ENCODE assay signal across 19 cellular contexts in genomic region chr10:29857843-29858242, GRCh38.
A peak's percentile ranks its signal among the peaks of the same experiment; 100 is the strongest.
DNase-seq lines count a peak whose midpoint lies in the region; ATAC-seq, FAIRE-seq and TF ChIP-seq lines count a peak whose summit lies in the region.
"Had no signal": no experiment of that assay in that cellular context is flagged by ENCODE, and none has a peak within 500 bp of the region (broad histone marks: within the 10 kb centered on the region; RNA-seq: fewer than 3 reads in every experiment).

No MANE protein-coding gene starts in this region.

- H4K20me1 ChIP-seq in astrocyte (ENCODE audit: insufficient read depth, low read length), result no peaks in the 10 kb centered on the region

- H3K79me2 ChIP-seq in astrocyte (ENCODE audit: insufficient read depth, low read length), result no peaks in the 10 kb centered on the region

- no peak overlapping the region for H3K27ac ChIP-seq in astrocyte (ENCODE audit: low read depth, low read length)
- peak overlapping the region; percentile 67 for H3K27ac ChIP-seq in mesenchymal stem cell (ENCODE audit: low read length, poor library complexity, severe bottlenecking)
- peak overlapping the region; percentile 78 to 85 (median 84) for H3K27ac ChIP-seq in gastrocnemius medialis
- H3K27ac ChIP-seq in CD4-positive, alpha-beta T cell (ENCODE audit: low read depth, low read length), result no peak overlapping the region
- no peak overlapping the region for H3K27ac ChIP-seq in WERI-Rb-1
- H3K27ac ChIP-seq: tibial nerve had no signal

- H3K4me2 ChIP-seq in astrocyte (ENCODE audit: low read length) (peak overlapping the region; percentile 35), mesenchymal stem cell (ENCODE audit: low read length, poor library complexity, severe bottlenecking) (no peak overlapping the region)

- H4K91ac ChIP-seq in mesenchymal stem cell (ENCODE audit: low read length), result peak overlapping the region; percentile 90

- H3K4me3 ChIP-seq in Caco-2 (ENCODE audit: low read depth, low read length), result no peak overlapping the region
- H3K4me3 ChIP-seq in astrocyte (ENCODE audit: insufficient read depth, low read depth, low read length), result no peak overlapping the region
- no peak overlapping the region for H3K4me3 ChIP-seq in mesenchymal stem cell (ENCODE audit: insufficient read depth in 1 of 2, low read depth in 1 of 2, low read length in 2 of 2)
- H3K4me3 ChIP-seq in gastrocnemius medialis, result peak overlapping the region in 1 of 4 donors; percentile 37
- H3K4me3 ChIP-seq in WERI-Rb-1 (ENCODE audit: low read depth, low read length), result no peak overlapping the region
- H3K4me3 ChIP-seq: adrenal gland, mucosa of descending colon, tibial nerve had no signal

- CTCF ChIA-PET in Caco-2 (lab: Charles Lee), result interaction anchor here (0.9 to 1.6 kb wide), 6 partner anchors 18 to 345 kb away, joined by 3 to 9 read pairs (median 3); no protein-coding TSS in a partner anchor
- CTCF ChIA-PET in CD4-positive, alpha-beta T cell (lab: Charles Lee), result no interaction called here

- no peak overlapping the region for H2AFZ ChIP-seq in astrocyte (ENCODE audit: low read depth, low read length)
- H2AFZ ChIP-seq in mesenchymal stem cell (ENCODE audit: low read depth, low read length), result no peak overlapping the region

- no peaks in the 10 kb centered on the region for H3K27me3 ChIP-seq in Caco-2 (replicated peaks; ENCODE audit: control insufficient read depth, insufficient read depth, low read length)
- H3K27me3 ChIP-seq in astrocyte (ENCODE audit: insufficient read depth, low read length), result no peaks in the 10 kb centered on the region
- H3K27me3 ChIP-seq in mesenchymal stem cell (ENCODE audit: control insufficient read depth in 1 of 2, insufficient read depth in 1 of 2, low read length in 2 of 2), result peaks cover 0 to 20% of the 10 kb centered on the region in 2 experiments
- H3K27me3 ChIP-seq in gastrocnemius medialis, result no peaks in the 10 kb centered on the region
- H3K27me3 ChIP-seq in CD4-positive, alpha-beta T cell (ENCODE audit: control insufficient read depth, insufficient read depth, low read length), result no peaks in the 10 kb centered on the region
- H3K27me3 ChIP-seq in WERI-Rb-1 (ENCODE audit: insufficient read depth, low read depth, severe bottlenecking), result no peaks in the 10 kb centered on the region
- H3K27me3 ChIP-seq: adrenal gland, tibial nerve had no signal

- no peaks in the 10 kb centered on the region for H3K9me3 ChIP-seq in Caco-2
- no peaks in the 10 kb centered on the region for H3K9me3 ChIP-seq in astrocyte (ENCODE audit: insufficient read depth, low read depth, low read length)
- no peaks in the 10 kb centered on the region for H3K9me3 ChIP-seq in mesenchymal stem cell (ENCODE audit: control insufficient read depth, low read length)
- no peaks in the 10 kb centered on the region for H3K9me3 ChIP-seq in gastrocnemius medialis
- H3K9me3 ChIP-seq in CD4-positive, alpha-beta T cell (ENCODE audit: control insufficient read depth, low read length), result no peaks in the 10 kb centered on the region
- no peaks in the 10 kb centered on the region for H3K9me3 ChIP-seq in WERI-Rb-1 (ENCODE audit: severe bottlenecking)
- H3K9me3 ChIP-seq: adrenal gland, mucosa of descending colon, tibial nerve had no signal

- no TSS peak for BruUV-seq in Caco-2 (replicated peaks; lab: Mats Ljungman, UMichigan)

- no peak for TF ChIP-seq POLR2A in gastrocnemius medialis (IDR thresholded peaks at IDR 0.05)

- H3K23ac ChIP-seq in mesenchymal stem cell (ENCODE audit: low read length in 2 of 2), result no peak overlapping the region

- DNase-seq in Caco-2 (no peak), astrocyte (ENCODE audit: low read depth) (no peak), mesenchymal stem cell (no peak), gastrocnemius medialis (no peak), NCI-H510A treated with DMSO at 0.1 percent for 48 hours (lab: John Stamatoyannopoulos, UW) (no peak), WERI-Rb-1 (no peak)
- DNase-seq in CD4-positive, alpha-beta T cell, result no peak
- DNase-seq in stimulated activated CD4-positive, alpha-beta T cell treated with anti-CD3 and anti-CD28 coated beads, Interleukin-4, amount 100 ng/mL, for 1 hour, result no peak
- DNase-seq: activated CD4-positive, alpha-beta T cell treated with anti-CD3 and anti-CD28 coated beads for 4 hours; activated effector memory CD4-positive, alpha-beta T cell treated with Interleukin-2 at 50 U/mL for 16 hours; CD4-positive, alpha-beta memory T cell; DMS79; effector CD8-positive, alpha-beta T cell; NCI-H1417 treated with DMSO at 0.1 percent for 48 hours; NCI-H774 had no signal

- H3K18ac ChIP-seq in mesenchymal stem cell (ENCODE audit: low read depth in 1 of 2, low read length in 2 of 2), result peak overlapping the region; percentile 67 to 82

- WGBS in mesenchymal stem cell, result 72% methylated on average over 2 of the region's 2 CpGs

- H2BK120ac ChIP-seq in mesenchymal stem cell (ENCODE audit: low read depth, low read length), result no peak overlapping the region

- H3K36me3 ChIP-seq in Caco-2 (ENCODE audit: control insufficient read depth, insufficient read depth, low read length) (no peaks in the 10 kb centered on the region), astrocyte (ENCODE audit: insufficient read depth, low read length) (no peaks in the 10 kb centered on the region), mesenchymal stem cell (ENCODE audit: control insufficient read depth in 1 of 2, insufficient read depth in 2 of 2, low read depth in 1 of 2, low read length in 2 of 2) (no peaks in the 10 kb centered on the region), gastrocnemius medialis (no peaks in the 10 kb centered on the region), WERI-Rb-1 (no peaks in the 10 kb centered on the region)
- H3K36me3 ChIP-seq: adrenal gland, tibial nerve had no signal

- H3K9me3 Mint-ChIP-seq in Caco-2 (ENCODE audit: unreplicated experiment) (no peaks in the 10 kb centered on the region), astrocyte (ENCODE audit: unreplicated experiment) (no peaks in the 10 kb centered on the region)
- no peaks in the 10 kb centered on the region for H3K9me3 Mint-ChIP-seq in CD4-positive, alpha-beta T cell
- H3K9me3 Mint-ChIP-seq: central memory CD8-positive, alpha-beta T cell had no signal

- POLR2A ChIA-PET in Caco-2 (lab: Charles Lee), result no interaction called here
- POLR2A ChIA-PET in CD4-positive, alpha-beta T cell (lab: Charles Lee), result no interaction called here

- no peak overlapping the region for H3K14ac ChIP-seq in mesenchymal stem cell (ENCODE audit: low read length in 2 of 2)

- H3K4me1 Mint-ChIP-seq in Caco-2 (ENCODE audit: low read depth, unreplicated experiment) (peaks cover 42% of the 10 kb centered on the region), astrocyte (ENCODE audit: low read depth, unreplicated experiment) (peaks cover 26% of the 10 kb centered on the region)
- H3K4me1 Mint-ChIP-seq in CD4-positive, alpha-beta T cell (ENCODE audit: low read depth), result no peaks in the 10 kb centered on the region
- H3K4me1 Mint-ChIP-seq: CD4-positive, alpha-beta memory T cell; central memory CD8-positive, alpha-beta T cell had no signal

- TF ChIP-seq CTCF in Caco-2 (IDR thresholded peaks at IDR 0.05; ENCODE audit: insufficient read depth in 1 of 2, low read depth in 1 of 2, low read length in 1 of 2, severe bottlenecking in 1 of 2, unreplicated experiment in 1 of 2) (no peak), astrocyte (IDR thresholded peaks at IDR 0.05; ENCODE audit: insufficient read depth, low read depth, low read length) (no peak), gastrocnemius medialis (IDR thresholded peaks at IDR 0.05 in 4 of 5, conservative IDR thresholded peaks at IDR 0.05 in 1 of 5) (no peak), WERI-Rb-1 (IDR thresholded peaks at IDR 0.05; ENCODE audit: low read depth, low read length) (no peak)
- TF ChIP-seq CTCF in CD4-positive, alpha-beta T cell (IDR thresholded peaks at IDR 0.05), result no peak

- FAIRE-seq in astrocyte (lab: Jason Lieb, UNC), result no peak

- H3K9ac ChIP-seq in astrocyte (ENCODE audit: low read length), result no peak overlapping the region
- H3K9ac ChIP-seq in mesenchymal stem cell (ENCODE audit: low read length), result no peak overlapping the region

- in situ Hi-C loops in gastrocnemius medialis (cut with MboI; ENCODE audit: low sequenced_read_pairs in 4 of 4), result loop anchor here in 2 of 4 donors (5.0 to 25.0 kb wide), 3 partner anchors 113 to 221 kb away; partner anchors contain the start of gene SVIL (in 2 of the 2)

- peak overlapping the region in 1 of 2 experiments; percentile 32 for H3K4ac ChIP-seq in mesenchymal stem cell (ENCODE audit: low read depth in 1 of 2, low read length in 2 of 2)

- H2BK5ac ChIP-seq in mesenchymal stem cell (ENCODE audit: low read depth, low read length, poor library complexity, severe bottlenecking), result no peak overlapping the region

- intact Hi-C loops in Caco-2 (cut with micrococcal nuclease; ENCODE audit: unreplicated experiment) (loop anchor here (1.0 to 5.0 kb wide), 4 partner anchors 16 to 227 kb away; no protein-coding TSS in a partner anchor), gastrocnemius medialis (cut with DNase I; ENCODE audit: low total_unique reads) (loop anchor here (1.0 to 5.0 kb wide), 3 partner anchors 122 to 201 kb away; no protein-coding TSS in a partner anchor)
- intact Hi-C loops in CD4-positive, alpha-beta T cell (cut with DNase I, micrococcal nuclease), result no loop called here

- H3K27me3 Mint-ChIP-seq in Caco-2 (ENCODE audit: insufficient read depth, unreplicated experiment) (no peaks in the 10 kb centered on the region), astrocyte (ENCODE audit: low read depth, unreplicated experiment) (no peaks in the 10 kb centered on the region)
- H3K27me3 Mint-ChIP-seq in CD4-positive, alpha-beta T cell, result peaks cover 15% of the 10 kb centered on the region

- H3K4me1 ChIP-seq in Caco-2 (peaks cover 70% of the 10 kb centered on the region), astrocyte (ENCODE audit: insufficient read depth, low read length) (peaks cover 36% of the 10 kb centered on the region), mesenchymal stem cell (ENCODE audit: control insufficient read depth, insufficient read depth, low read depth, low read length) (peaks cover 15% of the 10 kb centered on the region), gastrocnemius medialis (peaks cover 47% of the 10 kb centered on the region in 2 donors)

- H3K27ac Mint-ChIP-seq in Caco-2 (ENCODE audit: unreplicated experiment), result peak overlapping the region; percentile 28
- peak overlapping the region; percentile 55 for H3K27ac Mint-ChIP-seq in astrocyte (ENCODE audit: unreplicated experiment)
- H3K27ac Mint-ChIP-seq in CD4-positive, alpha-beta T cell, result no peak overlapping the region

- H3K4me3 Mint-ChIP-seq in Caco-2 (ENCODE audit: unreplicated experiment) (peak overlapping the region; percentile 18), astrocyte (ENCODE audit: unreplicated experiment) (no peak overlapping the region)
- H3K4me3 Mint-ChIP-seq in CD4-positive, alpha-beta T cell, result no peak overlapping the region
- H3K4me3 Mint-ChIP-seq: CD4-positive, alpha-beta memory T cell; central memory CD8-positive, alpha-beta T cell had no signal

- ATAC-seq in gastrocnemius medialis, result no peak
- ATAC-seq in CD4-positive, alpha-beta T cell (ENCODE audit: poor library complexity), result no peak

- H4K8ac ChIP-seq in mesenchymal stem cell (ENCODE audit: low read length), result peak overlapping the region; percentile 68

- H3K79me1 ChIP-seq in mesenchymal stem cell (replicated peaks; ENCODE audit: low read length, poor library complexity, severe bottlenecking), result no peaks in the 10 kb centered on the region

- H2BK12ac ChIP-seq in mesenchymal stem cell (ENCODE audit: low read length in 2 of 2), result peak overlapping the region; percentile 29 to 96

- peak overlapping the region; percentile 100 for H2AK5ac ChIP-seq in mesenchymal stem cell (ENCODE audit: low read length, severe bottlenecking)

- H3K36me3 Mint-ChIP-seq in Caco-2 (ENCODE audit: insufficient read depth, unreplicated experiment), result peaks cover 9% of the 10 kb centered on the region
- no peaks in the 10 kb centered on the region for H3K36me3 Mint-ChIP-seq in astrocyte (ENCODE audit: low read depth, unreplicated experiment)
- no peaks in the 10 kb centered on the region for H3K36me3 Mint-ChIP-seq in CD4-positive, alpha-beta T cell (ENCODE audit: low read depth)
- H3K36me3 Mint-ChIP-seq: CD4-positive, alpha-beta memory T cell had no signal

- no peak overlapping the region for H2BK15ac ChIP-seq in mesenchymal stem cell (ENCODE audit: low read depth, poor library complexity, severe bottlenecking)

Comparison
In these comparisons a context has a peak if more than half of its experiments do, and no peak if none do; other contexts are left out.
1. H3K27ac ChIP-seq: peak in mesenchymal stem cell (single experiment) and gastrocnemius medialis (4 of 4); none in astrocyte (single experiment), CD4-positive, alpha-beta T cell (single experiment) and WERI-Rb-1 (single experiment).
2. intact Hi-C loops: an anchor here in Caco-2 (1.0 to 5.0 kb wide) and gastrocnemius medialis (1.0 to 5.0 kb wide); none called in CD4-positive, alpha-beta T cell.